In genomic region chr10:69387500-69387899, GRCh38 we compare ENCODE assay signal across 14 cellular contexts. TPM values are rescaled to one million over a fixed set of nuclear protein-coding genes. Genes with fewer than 3 reads are reported as not detected.
"Had no signal": no experiment of that assay in that cellular context is flagged by ENCODE, and none has a peak within 500 bp of the region (broad histone marks: within the 10 kb centered on the region; RNA-seq: fewer than 3 reads in every experiment).

No MANE protein-coding gene starts in this region.

- H3K4me3 ChIP-seq: adrenal gland, coronary artery, gastroesophageal sphincter, heart right ventricle, pancreas, sigmoid colon, spleen, stomach, testis had no signal

- H3K4me1 ChIP-seq: adrenal gland, pancreas had no signal

- FAIRE-seq: pancreas had no signal

- DNase-seq: activated naive CD4-positive, alpha-beta T cell treated with Interleukin-2 at 50 U/mL for 16 hours; adrenal gland; heart right ventricle; left cardiac atrium; pancreas; sigmoid colon; spleen; stomach; SW 1271; testis had no signal

- ATAC-seq: gastroesophageal sphincter, heart right ventricle, left cardiac atrium, pancreas had no signal

- H3K9me3 Mint-ChIP-seq: T-helper 2 cell treated with Interferon-gamma antibody and Interleukin-4, amounts not matched to agents 5 μg/mL and 100 μg/mL, for 36 hours had no signal

- H3K9me3 ChIP-seq: adrenal gland, gastroesophageal sphincter, heart right ventricle, pancreas, sigmoid colon, spleen, stomach, testis had no signal

- H3K4me3 Mint-ChIP-seq: T-helper 2 cell treated with Interferon-gamma antibody and Interleukin-4, amounts not matched to agents 5 μg/mL and 100 μg/mL, for 36 hours had no signal

- H3K27ac ChIP-seq: adrenal gland, coronary artery, gastroesophageal sphincter, heart right ventricle, pancreas, sigmoid colon, spleen, stomach, testis had no signal

- H3K27me3 ChIP-seq: adrenal gland, gastroesophageal sphincter, heart right ventricle, pancreas, sigmoid colon, spleen, stomach, testis had no signal

RNA-seq across cellular contexts. Expression of gene TACR2, which starts 29.2 kb away (rescaled TPM):
- total RNA-seq: activated CD8-positive, alpha-beta memory T cell treated with anti-CD3 and anti-CD28 coated beads for 36 hours had no signal
